In genomic region chr3:15681668-15682067, GRCh38 we compare ENCODE assay signal across 19 cellular contexts.
"Had no signal": no experiment of that assay in that cellular context is flagged by ENCODE, and none has a peak within 500 bp of the region (broad histone marks: within the 10 kb centered on the region; RNA-seq: fewer than 3 reads in every experiment).

No MANE protein-coding gene starts in this region.

- ATAC-seq: activated T-cell treated with anti-CD3 and anti-CD28 coated beads, Interleukin-2, amount 50 U/mL, for 72 hours; heart left ventricle; mucosa of descending colon; sciatic nerve; stimulated activated naive CD8-positive, alpha-beta T cell treated with anti-CD3 and anti-CD28 coated beads, Interleukin-15, Interleukin-2, amounts not matched to agents 100 U/mL and 50 U/mL, for 24 hours; upper lobe of right lung had no signal

- H3K4me3 Mint-ChIP-seq: activated naive CD4-positive, alpha-beta T cell treated with anti-CD3 and anti-CD28 coated beads for 36 hours; activated naive CD8-positive, alpha-beta T cell treated with anti-CD3 and anti-CD28 coated beads, Interleukin-2, amount 10 ng/mL, durations not matched to agents 7 days and 5 days; activated T-cell treated with anti-CD3 and anti-CD28 coated beads, Interleukin-2, amount 50 U/mL, for 72 hours; T-helper 1 cell treated with Interleukin-12 subunit alpha and Interleukin-12 subunit beta and Interleukin-4 antibody, amounts not matched to agents 30 μg/mL and 1 μg/mL, for 36 hours had no signal

- H3K27ac Mint-ChIP-seq: activated naive CD4-positive, alpha-beta T cell treated with anti-CD3 and anti-CD28 coated beads for 36 hours; activated naive CD8-positive, alpha-beta T cell treated with anti-CD3 and anti-CD28 coated beads, Interleukin-2, amount 10 ng/mL, durations not matched to agents 7 days and 5 days; activated T-cell treated with anti-CD3 and anti-CD28 coated beads, Interleukin-2, amount 50 U/mL, for 72 hours; T-helper 1 cell treated with Interleukin-12 subunit alpha and Interleukin-12 subunit beta and Interleukin-4 antibody, amounts not matched to agents 30 μg/mL and 1 μg/mL, for 36 hours had no signal

- DNase-seq: activated CD4-positive, alpha-beta T cell treated with anti-CD3 and anti-CD28 coated beads for 4 hours; activated CD4-positive, alpha-beta T cell treated with anti-CD3 and anti-CD28 coated beads, Interleukin-2, amount 50 U/mL, for 48 hours; activated CD4-positive, CD25-positive, alpha-beta regulatory T cell; activated effector memory CD4-positive, alpha-beta T cell treated with Interleukin-2 at 50 U/mL for 16 hours; activated naive CD4-positive, alpha-beta T cell treated with anti-CD3 and anti-CD28 coated beads for 36 hours; activated naive CD8-positive, alpha-beta T cell treated with anti-CD3 and anti-CD28 coated beads, Interleukin-2, amount 10 ng/mL, durations not matched to agents 7 days and 5 days; activated T-cell treated with anti-CD3 and anti-CD28 coated beads, Interleukin-2, amount 50 U/mL, for 72 hours; cerebellar nuclear complex; effector CD4-positive, alpha-beta T cell; heart left ventricle; mesendoderm; mucosa of descending colon; occipital lobe; stimulated activated CD4-positive, alpha-beta T cell treated with anti-CD3 and anti-CD28 coated beads, Interleukin-2, amount 100 ng/mL, for 48 hours; stimulated activated naive CD8-positive, alpha-beta T cell treated with anti-CD3 and anti-CD28 coated beads, Interleukin-15, Interleukin-2, amounts not matched to agents 100 U/mL and 50 U/mL, for 24 hours; T1000; upper lobe of right lung had no signal

- H3K4me3 ChIP-seq: heart left ventricle, mucosa of descending colon, upper lobe of right lung had no signal

- H3K9me3 Mint-ChIP-seq: activated naive CD4-positive, alpha-beta T cell treated with anti-CD3 and anti-CD28 coated beads for 36 hours; activated naive CD8-positive, alpha-beta T cell treated with anti-CD3 and anti-CD28 coated beads, Interleukin-2, amount 10 ng/mL, durations not matched to agents 7 days and 5 days; activated T-cell treated with anti-CD3 and anti-CD28 coated beads, Interleukin-2, amount 50 U/mL, for 72 hours; T-helper 1 cell treated with Interleukin-12 subunit alpha and Interleukin-12 subunit beta and Interleukin-4 antibody, amounts not matched to agents 30 μg/mL and 1 μg/mL, for 36 hours had no signal

- H3K4me1 Mint-ChIP-seq: activated naive CD8-positive, alpha-beta T cell treated with anti-CD3 and anti-CD28 coated beads, Interleukin-2, amount 10 ng/mL, durations not matched to agents 7 days and 5 days had no signal

- H3K27me3 ChIP-seq: heart left ventricle, upper lobe of right lung had no signal

- H3K27me3 Mint-ChIP-seq: activated naive CD8-positive, alpha-beta T cell treated with anti-CD3 and anti-CD28 coated beads, Interleukin-2, amount 10 ng/mL, durations not matched to agents 7 days and 5 days had no signal

- H3K9me3 ChIP-seq: heart left ventricle, mucosa of descending colon, upper lobe of right lung had no signal

- H3K27ac ChIP-seq: upper lobe of right lung had no signal
